10 cellular contexts compared by ENCODE assay signal in the genomic region with DNA sequence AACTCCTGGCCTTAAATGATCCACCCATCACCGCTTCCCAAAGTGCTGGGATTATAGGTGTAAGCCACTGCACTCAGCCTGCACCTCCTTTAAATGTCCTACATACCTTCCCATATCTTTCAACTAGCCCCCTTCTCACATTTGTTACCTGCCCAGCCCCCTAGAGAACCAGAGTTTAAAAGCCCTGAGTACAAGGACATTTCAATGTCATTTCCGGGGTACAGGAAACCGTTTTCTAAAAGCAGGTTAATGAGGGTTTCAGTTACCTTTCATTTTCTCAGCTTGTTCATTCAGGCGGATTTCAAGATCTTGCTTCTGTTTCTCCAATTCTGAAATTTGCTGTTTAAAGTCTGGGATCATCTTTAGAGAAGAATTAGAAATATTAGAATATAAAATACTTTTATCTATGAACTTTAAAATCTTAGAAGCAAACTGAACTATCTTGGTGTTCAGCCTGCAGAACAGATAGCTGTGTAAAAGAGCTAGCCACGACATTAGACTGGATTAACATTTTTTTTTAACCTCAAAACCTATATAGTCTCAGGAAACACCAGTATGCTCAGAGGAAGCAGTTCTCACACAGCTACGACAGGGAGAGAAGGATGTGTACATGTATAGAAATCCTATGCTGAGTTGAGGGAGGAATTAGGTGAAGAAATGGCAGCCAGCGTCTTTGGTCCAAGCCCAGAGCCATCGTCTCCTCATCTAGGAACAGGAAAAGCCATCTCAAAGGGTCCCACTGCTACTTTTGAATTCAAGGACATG. TPM values are rescaled to one million over a fixed set of nuclear protein-coding genes. Genes with fewer than 3 reads are reported as not detected.
DNase-seq lines count a peak whose midpoint lies in the region; ATAC-seq and TF ChIP-seq lines count a peak whose summit lies in the region.
"Had no signal": no experiment of that assay in that cellular context is flagged by ENCODE, and none has a peak within 500 bp of the region (broad histone marks: within the 10 kb centered on the region; RNA-seq: fewer than 3 reads in every experiment).

No MANE protein-coding gene starts in this region.

- H3K4me3 ChIP-seq in CD8-positive, alpha-beta T cell (ENCODE audit: low read depth, low read length) = peak overlapping the region; percentile 31
- H3K4me3 ChIP-seq in endodermal cell (ENCODE audit: low read length) = no peak overlapping the region

- CTCF ChIA-PET in CD8-positive, alpha-beta T cell (lab: Charles Lee) = interaction anchor here (0.9 to 3.1 kb wide), 5 partner anchors 8 to 36 kb away, joined by 3 to 27 read pairs (median 3); no protein-coding TSS in a partner anchor

- no peaks in the 10 kb centered on the region for H3K36me3 ChIP-seq in CD8-positive, alpha-beta T cell (ENCODE audit: insufficient read depth, low read length)
- H3K36me3 ChIP-seq in endodermal cell (ENCODE audit: control insufficient read depth, insufficient read depth, low read length) = peaks cover 4% of the 10 kb centered on the region

- peak; percentile 66 for ATAC-seq in CD8-positive, alpha-beta T cell
- ATAC-seq in HG03378 (IDR thresholded peaks at IDR 0.05; ENCODE audit: unreplicated experiment) = peak; percentile 23
- ATAC-seq in activated naive CD8-positive, alpha-beta T cell treated with anti-CD3 and anti-CD28 coated beads, Interleukin-2, amount 10 ng/mL, durations not matched to agents 7 days and 5 days (ENCODE audit: low read depth) = peak; percentile 59
- ATAC-seq: HepG2 had no signal

- no peak for TF ChIP-seq CTCF in CD8-positive, alpha-beta T cell (IDR thresholded peaks at IDR 0.05)
- no peak for TF ChIP-seq CTCF in endodermal cell (conservative IDR thresholded peaks at IDR 0.05)

- peaks cover 30% of the 10 kb centered on the region for H3K4me1 Mint-ChIP-seq in CD8-positive, alpha-beta T cell (ENCODE audit: low read depth)
- peaks cover 21% of the 10 kb centered on the region for H3K4me1 Mint-ChIP-seq in activated naive CD8-positive, alpha-beta T cell treated with anti-CD3 and anti-CD28 coated beads, Interleukin-2, amount 10 ng/mL, durations not matched to agents 7 days and 5 days
- H3K4me1 Mint-ChIP-seq in endodermal cell = no peaks in the 10 kb centered on the region

- H3K9me3 Mint-ChIP-seq in CD8-positive, alpha-beta T cell = no peaks in the 10 kb centered on the region
- H3K9me3 Mint-ChIP-seq in activated naive CD8-positive, alpha-beta T cell treated with anti-CD3 and anti-CD28 coated beads, Interleukin-2, amount 10 ng/mL, durations not matched to agents 7 days and 5 days = no peaks in the 10 kb centered on the region
- H3K9me3 Mint-ChIP-seq in endodermal cell = no peaks in the 10 kb centered on the region

- H3K4me1 ChIP-seq in CD8-positive, alpha-beta T cell (ENCODE audit: insufficient read depth, low read length) = peaks cover 18% of the 10 kb centered on the region
- no peaks in the 10 kb centered on the region for H3K4me1 ChIP-seq in endodermal cell (ENCODE audit: control insufficient read depth, insufficient read depth, low read length)

- no peak for DNase-seq in CD8-positive, alpha-beta T cell
- DNase-seq in activated naive CD8-positive, alpha-beta T cell treated with anti-CD3 and anti-CD28 coated beads, Interleukin-2, amount 10 ng/mL, durations not matched to agents 7 days and 5 days = no peak
- DNase-seq in cardiac septum (ENCODE audit: low spot score) (no peak), endodermal cell (no peak), COR-L47 (lab: John Stamatoyannopoulos, UW) (no peak), NCI-H187 (lab: John Stamatoyannopoulos, UW) (no peak)
- DNase-seq: activated gamma-delta T cell had no signal

- H3K27me3 ChIP-seq in CD8-positive, alpha-beta T cell (ENCODE audit: insufficient read depth, low read length) = no peaks in the 10 kb centered on the region
- no peaks in the 10 kb centered on the region for H3K27me3 ChIP-seq in endodermal cell (ENCODE audit: control insufficient read depth, insufficient read depth, low read length, poor library complexity, severe bottlenecking)

- no peak overlapping the region for H3K9ac ChIP-seq in endodermal cell (ENCODE audit: extremely low read depth, low read length, poor library complexity, severe bottlenecking)

- WGBS in endodermal cell (ENCODE audit: insufficient coverage in 1 of 2, insufficient read length in 1 of 2), 2 experiments = 91 to 92% methylated on average over 7 to 8 of the region's 8 CpGs

- H3K4me3 Mint-ChIP-seq in CD8-positive, alpha-beta T cell = peak overlapping the region; percentile 82
- H3K4me3 Mint-ChIP-seq in activated naive CD8-positive, alpha-beta T cell treated with anti-CD3 and anti-CD28 coated beads, Interleukin-2, amount 10 ng/mL, durations not matched to agents 7 days and 5 days = peak overlapping the region; percentile 83
- H3K4me3 Mint-ChIP-seq in endodermal cell = no peak overlapping the region

- H3K9me3 ChIP-seq in CD8-positive, alpha-beta T cell (ENCODE audit: low read length) = no peaks in the 10 kb centered on the region
- no peaks in the 10 kb centered on the region for H3K9me3 ChIP-seq in endodermal cell (ENCODE audit: control insufficient read depth, low read length)

- POLR2A ChIA-PET in CD8-positive, alpha-beta T cell (lab: Charles Lee) = interaction anchor here (0.8 to 2.2 kb wide), 2 partner anchors 13 to 41 kb away, joined by 3 to 13 read pairs; no protein-coding TSS in a partner anchor
- POLR2A ChIA-PET in activated naive CD8-positive, alpha-beta T cell treated with anti-CD3 and anti-CD28 coated beads, Interleukin-2, amount 10 ng/mL, durations not matched to agents 7 days and 5 days (lab: Charles Lee) = interaction anchor here (0.6 to 1.5 kb wide), 2 partner anchors 42 to 43 kb away, joined by 3 to 23 read pairs; no protein-coding TSS in a partner anchor

- no peaks in the 10 kb centered on the region for H3K27me3 Mint-ChIP-seq in CD8-positive, alpha-beta T cell (ENCODE audit: low read depth)
- H3K27me3 Mint-ChIP-seq in activated naive CD8-positive, alpha-beta T cell treated with anti-CD3 and anti-CD28 coated beads, Interleukin-2, amount 10 ng/mL, durations not matched to agents 7 days and 5 days = no peaks in the 10 kb centered on the region
- H3K27me3 Mint-ChIP-seq in endodermal cell (ENCODE audit: insufficient read depth) = no peaks in the 10 kb centered on the region

- H3K27ac Mint-ChIP-seq in CD8-positive, alpha-beta T cell = peak overlapping the region; percentile 93
- H3K27ac Mint-ChIP-seq in activated naive CD8-positive, alpha-beta T cell treated with anti-CD3 and anti-CD28 coated beads, Interleukin-2, amount 10 ng/mL, durations not matched to agents 7 days and 5 days = peak overlapping the region; percentile 92
- no peak overlapping the region for H3K27ac Mint-ChIP-seq in endodermal cell

- intact Hi-C loops in CD8-positive, alpha-beta T cell (cut with DNase I, micrococcal nuclease) = loop anchor here in 1 of 2 experiments (10.0 kb wide), 1 partner anchor 336 kb away; no protein-coding TSS in a partner anchor
- intact Hi-C loops in cardiac septum (cut with DNase I) = loop anchor here (10.0 kb wide), 1 partner anchor 326 kb away; no protein-coding TSS in a partner anchor

- no peaks in the 10 kb centered on the region for H3K36me3 Mint-ChIP-seq in CD8-positive, alpha-beta T cell
- peaks cover 1% of the 10 kb centered on the region for H3K36me3 Mint-ChIP-seq in activated naive CD8-positive, alpha-beta T cell treated with anti-CD3 and anti-CD28 coated beads, Interleukin-2, amount 10 ng/mL, durations not matched to agents 7 days and 5 days
- H3K36me3 Mint-ChIP-seq in endodermal cell (ENCODE audit: low read depth) = peaks cover 50% of the 10 kb centered on the region

- H3K27ac ChIP-seq in CD8-positive, alpha-beta T cell (ENCODE audit: low read depth, low read length) = peak overlapping the region; percentile 30
- H3K27ac ChIP-seq in endodermal cell (ENCODE audit: low read depth, low read length) = no peak overlapping the region

- TF ChIP-seq POLR2A in GM19099 (IDR thresholded peaks at IDR 0.05; ENCODE audit: extremely low read depth, insufficient read length, low read depth) = peak; percentile 21

RNA-seq across cellular contexts. Expression of gene GNB5, which starts 29.9 kb away (rescaled TPM):
- 10 to 100 TPM; 83.5 to 92.8 TPM for total RNA-seq in CD8-positive, alpha-beta T cell
- 10 to 100 TPM; 36.1 to 40.5 TPM for total RNA-seq in activated naive CD8-positive, alpha-beta T cell treated with anti-CD3 and anti-CD28 coated beads, Interleukin-2, amount 10 ng/mL, durations not matched to agents 7 days and 5 days
- total RNA-seq in cardiac septum (9.7 TPM), endodermal cell (10 to 100 TPM; 19.1 to 20.7 TPM)
- 18.2 TPM for polyA plus RNA-seq in endodermal cell (2013, experiment 1 of 2)
- 15.7 TPM for polyA plus RNA-seq in endodermal cell (2013, experiment 2 of 2)
